In the genomic region with DNA sequence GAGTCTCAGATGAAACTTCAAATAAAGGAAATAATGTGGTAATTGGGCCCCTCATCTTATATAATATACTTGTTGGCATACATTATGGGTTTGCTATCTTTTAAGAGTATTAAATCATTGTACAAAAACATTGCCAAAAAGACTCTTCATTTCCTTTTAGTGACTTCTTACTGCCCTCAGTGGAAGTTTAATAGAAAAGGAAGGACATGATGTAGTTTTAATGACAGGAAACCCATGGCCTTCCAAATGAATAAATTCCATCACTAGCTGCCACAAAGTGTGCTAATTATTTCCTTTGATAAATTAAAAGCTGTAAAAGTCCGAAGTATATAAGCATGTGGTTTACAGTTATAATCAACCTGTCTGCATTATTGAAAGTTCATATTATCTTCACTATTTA, we compare ENCODE assay signal across 24 cellular contexts.
"Had no signal": no experiment of that assay in that cellular context is flagged by ENCODE, and none has a peak within 500 bp of the region (broad histone marks: within the 10 kb centered on the region; RNA-seq: fewer than 3 reads in every experiment).

No MANE protein-coding gene starts in this region.

- H3K4me2 ChIP-seq: hepatocyte had no signal

- H3K27ac ChIP-seq: colonic mucosa, coronary artery, dorsolateral prefrontal cortex, epithelial cell of prostate, esophagus muscularis mucosa, esophagus squamous epithelium, foreskin keratinocyte, gastrocnemius medialis, heart left ventricle, heart right ventricle, hepatocyte had no signal

- DNase-seq: colonic mucosa; cortex of kidney; dermis blood vessel endothelial cell; dorsolateral prefrontal cortex; effector CD4-positive, alpha-beta T cell; effector CD8-positive, alpha-beta T cell; effector memory CD4-positive, alpha-beta T cell; effector memory CD8-positive, alpha-beta T cell; endodermal cell; erythroblast; esophagus squamous epithelium; foreskin fibroblast; foreskin keratinocyte; foreskin melanocyte; gastrocnemius medialis; glutamatergic neuron; head of caudate nucleus; heart left ventricle; heart right ventricle had no signal

- H3K79me2 ChIP-seq: hepatocyte had no signal

- H3K36me3 ChIP-seq: colonic mucosa, esophagus muscularis mucosa, esophagus squamous epithelium, gastrocnemius medialis, heart left ventricle, heart right ventricle had no signal

- H3K4me1 ChIP-seq: colonic mucosa, esophagus muscularis mucosa, esophagus squamous epithelium, foreskin keratinocyte, gastrocnemius medialis, heart right ventricle had no signal

- H3K4me3 ChIP-seq: colonic mucosa, coronary artery, dorsolateral prefrontal cortex, esophagus muscularis mucosa, esophagus squamous epithelium, gastrocnemius medialis, heart left ventricle, heart right ventricle, hepatocyte had no signal

- H3K27me3 ChIP-seq: colonic mucosa, esophagus muscularis mucosa, esophagus squamous epithelium, foreskin keratinocyte, gastrocnemius medialis, heart left ventricle, heart right ventricle, hepatocyte had no signal

- H2AFZ ChIP-seq: hepatocyte had no signal

- ATAC-seq: effector memory CD8-positive, alpha-beta T cell; esophagus mucosa; foreskin keratinocyte; gastrocnemius medialis; heart left ventricle; heart right ventricle had no signal

- H3K9me3 ChIP-seq: colonic mucosa, esophagus muscularis mucosa, esophagus squamous epithelium, gastrocnemius medialis had no signal
